ENCODE assay signal across 10 cellular contexts in genomic region chr10:79147796-79148451, GRCh38.
A peak's percentile ranks its signal among the peaks of the same experiment; 100 is the strongest.
DNase-seq lines count a peak whose midpoint lies in the region; ATAC-seq and TF ChIP-seq lines count a peak whose summit lies in the region.
"Had no signal": no experiment of that assay in that cellular context is flagged by ENCODE, and none has a peak within 500 bp of the region (broad histone marks: within the 10 kb centered on the region; RNA-seq: fewer than 3 reads in every experiment).

No MANE protein-coding gene starts in this region.

- ATAC-seq in heart right ventricle (no peak), left cardiac atrium (no peak), GM18498 (IDR thresholded peaks at IDR 0.05; ENCODE audit: unreplicated experiment) (no peak), HG03442 (IDR thresholded peaks at IDR 0.05; ENCODE audit: unreplicated experiment) (no peak)

- no peaks in the 10 kb centered on the region for H3K27me3 ChIP-seq in heart right ventricle

- H3K4me3 ChIP-seq in heart right ventricle: peak overlapping the region in 1 of 10 donors; percentile 12

- H3K4me3 Mint-ChIP-seq in dendritic cell treated with granulocyte-macrophage colony-stimulating factor and Interleukin-4, amounts not matched to agents 40 ng/mL and 50 ng/mL, for 4 days: peak overlapping the region; percentile 53
- H3K4me3 Mint-ChIP-seq in neural crest cell: no peak overlapping the region

- peaks cover 0 to 20% (median 5%) of the 10 kb centered on the region in 9 donors for H3K36me3 ChIP-seq in heart right ventricle

- peaks cover 87 to 100% (median 100%) of the 10 kb centered on the region in 9 donors for H3K4me1 ChIP-seq in heart right ventricle

- no peaks in the 10 kb centered on the region for H3K27me3 Mint-ChIP-seq in dendritic cell treated with granulocyte-macrophage colony-stimulating factor and Interleukin-4, amounts not matched to agents 40 ng/mL and 50 ng/mL, for 4 days
- no peaks in the 10 kb centered on the region for H3K27me3 Mint-ChIP-seq in neural crest cell (ENCODE audit: low read depth)

- intact Hi-C loops in heart right ventricle (cut with DNase I): loop anchor here in 2 of 10 donors (2.0 to 5.0 kb wide), 3 partner anchors 34 to 77 kb away; no protein-coding TSS in a partner anchor
- intact Hi-C loops in left cardiac atrium (cut with DNase I): loop anchor here in 1 of 2 donors (10.0 kb wide), 1 partner anchor 73 kb away; no protein-coding TSS in a partner anchor
- intact Hi-C loops in dendritic cell treated with granulocyte-macrophage colony-stimulating factor and Interleukin-4, amounts not matched to agents 40 ng/mL and 50 ng/mL, for 4 days (cut with micrococcal nuclease): loop anchor here (5.0 kb wide), 1 partner anchor 71 kb away; no protein-coding TSS in a partner anchor

- no peak for TF ChIP-seq CTCF in heart right ventricle (IDR thresholded peaks at IDR 0.05)
- no peak for TF ChIP-seq CTCF in neural crest cell (conservative IDR thresholded peaks at IDR 0.05)

- peak overlapping the region; percentile 88 to 98 (median 93) for H3K27ac ChIP-seq in heart right ventricle

- H3K36me3 Mint-ChIP-seq in dendritic cell treated with granulocyte-macrophage colony-stimulating factor and Interleukin-4, amounts not matched to agents 40 ng/mL and 50 ng/mL, for 4 days (ENCODE audit: low read depth): peaks cover 28% of the 10 kb centered on the region
- H3K36me3 Mint-ChIP-seq in neural crest cell (ENCODE audit: low read depth): no peaks in the 10 kb centered on the region

- no peaks in the 10 kb centered on the region for H3K9me3 ChIP-seq in heart right ventricle

- 44 to 48% methylated on average over 7 of the region's 7 CpGs for WGBS in heart right ventricle, 2 donors

- no peaks in the 10 kb centered on the region for H3K9me3 Mint-ChIP-seq in dendritic cell treated with granulocyte-macrophage colony-stimulating factor and Interleukin-4, amounts not matched to agents 40 ng/mL and 50 ng/mL, for 4 days
- H3K9me3 Mint-ChIP-seq in neural crest cell: no peaks in the 10 kb centered on the region

- DNase-seq in heart right ventricle: no peak
- DNase-seq in left cardiac atrium: no peak
- DNase-seq in neural crest cell (ENCODE audit: low read depth, low spot score): no peak
- DNase-seq in AG08395 (ENCODE audit: low spot score): no peak
- no peak for DNase-seq in NCI-H1048 (lab: John Stamatoyannopoulos, UW)
- DNase-seq: activated effector memory CD4-positive, alpha-beta T cell treated with anti-CD3 and anti-CD28 coated beads, Interleukin-2, amount 50 U/mL, for 16 hours; NCI-H446 treated with DMSO at 0.1 percent for 48 hours had no signal

- H3K27ac Mint-ChIP-seq in dendritic cell treated with granulocyte-macrophage colony-stimulating factor and Interleukin-4, amounts not matched to agents 40 ng/mL and 50 ng/mL, for 4 days: peak overlapping the region; percentile 95
- peak overlapping the region; percentile 12 for H3K27ac Mint-ChIP-seq in neural crest cell (ENCODE audit: unreplicated experiment)

- H3K4me1 Mint-ChIP-seq in dendritic cell treated with granulocyte-macrophage colony-stimulating factor and Interleukin-4, amounts not matched to agents 40 ng/mL and 50 ng/mL, for 4 days (ENCODE audit: low read depth): peaks cover 100% of the 10 kb centered on the region
- peaks cover 43% of the 10 kb centered on the region for H3K4me1 Mint-ChIP-seq in neural crest cell
